2 cellular contexts compared by ENCODE assay signal in genomic region chr9:115267788-115268187, GRCh38.
TF ChIP-seq lines count a peak whose summit lies in the region.

No MANE protein-coding gene starts in this region.

TF ChIP-seq in A549, 52 proteins besides CTCF, POLR2A, EP300 and RAD21 (continued from another document):
- peak; percentile 78 for TF ChIP-seq REST (IDR thresholded peaks at IDR 0.05)

TF ChIP-seq in HCT116, 20 proteins besides CTCF, POLR2A, EP300 and RAD21 (continued from another document):
- peak; percentile 38 for TF ChIP-seq REST (IDR thresholded peaks at IDR 0.05; ENCODE audit: low read depth)
